Comparison of ENCODE assay signal across 23 cellular contexts in genomic region chr14:75685910-75686309, GRCh38. TPM values are rescaled to one million over a fixed set of nuclear protein-coding genes. Genes with fewer than 3 reads are reported as not detected.
DNase-seq lines count a peak whose midpoint lies in the region; ATAC-seq and TF ChIP-seq lines count a peak whose summit lies in the region.
"Had no signal": no experiment of that assay in that cellular context is flagged by ENCODE, and none has a peak within 500 bp of the region (broad histone marks: within the 10 kb centered on the region; RNA-seq: fewer than 3 reads in every experiment).

No MANE protein-coding gene starts in this region.

- no peaks in the 10 kb centered on the region for H3K9me3 ChIP-seq in Caco-2
- H3K9me3 ChIP-seq: BE2C, BLaER1 had no signal

- DNase-seq in Caco-2 (peak in 1 of 2 experiments; percentile 3), Calu3 (no peak), left lobe of liver (ENCODE audit: low spot score) (no peak), activated T-cell treated with anti-CD3 and anti-CD28 coated beads for 4 hours (no peak)
- DNase-seq: 8988T; ACHN; BE2C; C1 segment of cervical spinal cord; CD4-positive, alpha-beta memory T cell; CD4-positive, CD25-positive, alpha-beta regulatory T cell; CD8-positive, alpha-beta memory T cell; COR-L47; DMS 273 treated with DMSO at 0.1 percent for 48 hours; DMS153; DMS53; DMS79; DND-41; EL; GDM1 had no signal

- TF ChIP-seq CTCF in Caco-2 (IDR thresholded peaks at IDR 0.05; ENCODE audit: insufficient read depth in 1 of 2, low read depth in 1 of 2, low read length in 1 of 2, severe bottlenecking in 1 of 2, unreplicated experiment in 1 of 2), result no peak
- no peak for TF ChIP-seq CTCF in Calu3 (IDR thresholded peaks at IDR 0.05; ENCODE audit: unreplicated experiment)

- BruUV-seq in Caco-2 (replicated peaks; lab: Mats Ljungman, UMichigan), result no TSS peak
- no TSS peak for BruUV-seq in Calu3 (replicated peaks; lab: Mats Ljungman, UMichigan)

- peaks cover 13% of the 10 kb centered on the region for H3K4me1 Mint-ChIP-seq in Caco-2 (ENCODE audit: low read depth, unreplicated experiment)
- peaks cover 36% of the 10 kb centered on the region for H3K4me1 Mint-ChIP-seq in Calu3 (ENCODE audit: low read depth, unreplicated experiment)
- H3K4me1 Mint-ChIP-seq: CD4-positive, alpha-beta memory T cell; CD8-positive, alpha-beta memory T cell had no signal

- POLR2A ChIA-PET in Caco-2 (lab: Charles Lee), result no interaction called here

- intact Hi-C loops in Caco-2 (cut with micrococcal nuclease; ENCODE audit: unreplicated experiment) (no loop called here), Calu3 (cut with micrococcal nuclease; ENCODE audit: unreplicated experiment) (no loop called here)

- CTCF ChIA-PET in Caco-2 (lab: Charles Lee), result no interaction called here
- CTCF ChIA-PET in Calu3 (lab: Charles Lee), result no interaction called here

- H3K36me3 ChIP-seq in Caco-2 (ENCODE audit: control insufficient read depth, insufficient read depth, low read length), result no peaks in the 10 kb centered on the region

- H3K9me3 Mint-ChIP-seq in Caco-2 (ENCODE audit: unreplicated experiment), result no peaks in the 10 kb centered on the region
- H3K9me3 Mint-ChIP-seq in Calu3 (ENCODE audit: low read depth, unreplicated experiment), result no peaks in the 10 kb centered on the region
- H3K9me3 Mint-ChIP-seq: CD14-positive monocyte; CD4-positive, alpha-beta memory T cell; CD4-positive, CD25-positive, alpha-beta regulatory T cell; CD8-positive, alpha-beta memory T cell had no signal

- H3K27me3 Mint-ChIP-seq in Caco-2 (ENCODE audit: insufficient read depth, unreplicated experiment), result no peaks in the 10 kb centered on the region
- no peaks in the 10 kb centered on the region for H3K27me3 Mint-ChIP-seq in Calu3 (ENCODE audit: unreplicated experiment)
- H3K27me3 Mint-ChIP-seq: CD4-positive, alpha-beta memory T cell; CD4-positive, CD25-positive, alpha-beta regulatory T cell; CD8-positive, alpha-beta memory T cell had no signal

- ATAC-seq in left lobe of liver (peak; percentile 62), GM21515 (IDR thresholded peaks at IDR 0.05; ENCODE audit: unreplicated experiment) (no peak)
- ATAC-seq: GM12878 had no signal

- no peaks in the 10 kb centered on the region for H3K27me3 ChIP-seq in Caco-2 (replicated peaks; ENCODE audit: control insufficient read depth, insufficient read depth, low read length)
- H3K27me3 ChIP-seq: BE2C, BLaER1 had no signal

- H3K4me3 ChIP-seq in Caco-2 (ENCODE audit: low read depth, low read length), result no peak overlapping the region
- H3K4me3 ChIP-seq: BLaER1, GM12878 had no signal

- no peak overlapping the region for H3K4me3 Mint-ChIP-seq in Caco-2 (ENCODE audit: unreplicated experiment)
- peak overlapping the region; percentile 27 for H3K4me3 Mint-ChIP-seq in Calu3 (ENCODE audit: low read depth, unreplicated experiment)
- H3K4me3 Mint-ChIP-seq: CD14-positive monocyte; CD4-positive, alpha-beta memory T cell; CD4-positive, CD25-positive, alpha-beta regulatory T cell; CD8-positive, alpha-beta memory T cell had no signal

- H3K36me3 Mint-ChIP-seq in Caco-2 (ENCODE audit: insufficient read depth, unreplicated experiment) (peaks cover 35% of the 10 kb centered on the region), Calu3 (ENCODE audit: insufficient read depth, unreplicated experiment) (peaks cover 12% of the 10 kb centered on the region)

- H3K4me1 ChIP-seq in Caco-2, result peaks cover 8% of the 10 kb centered on the region
- H3K4me1 ChIP-seq: BLaER1 had no signal

- H3K27ac Mint-ChIP-seq in Caco-2 (ENCODE audit: unreplicated experiment), result peak overlapping the region; percentile 50
- peak overlapping the region; percentile 75 for H3K27ac Mint-ChIP-seq in Calu3 (ENCODE audit: unreplicated experiment)
- H3K27ac Mint-ChIP-seq: CD14-positive monocyte; CD4-positive, alpha-beta memory T cell; CD4-positive, CD25-positive, alpha-beta regulatory T cell; CD8-positive, alpha-beta memory T cell had no signal

RNA-seq across cellular contexts. Expression of gene TTLL5, which starts 24.9 kb away (rescaled TPM):
- 38.2 and 45.3 TPM in 2 replicates for total RNA-seq in Caco-2 (2022)
- 46.8 and 47.5 TPM in 2 replicates for total RNA-seq in Calu3 (2022)
- 9.5 TPM for total RNA-seq in left lobe of liver

RNA-seq across cellular contexts. Expression of gene ERG28, which starts 25.2 kb away (rescaled TPM):
- 31.0 and 36.1 TPM in 2 replicates for total RNA-seq in Caco-2 (2022)
- total RNA-seq in Calu3 (2022), result 30.5 and 30.9 TPM in 2 replicates
- 17.9 TPM for total RNA-seq in left lobe of liver
